In genomic region chr3:190718691-190719090, GRCh38 we compare ENCODE assay signal across 13 cellular contexts.
DNase-seq lines count a peak whose midpoint lies in the region; ATAC-seq and TF ChIP-seq lines count a peak whose summit lies in the region.
"Had no signal": no experiment of that assay in that cellular context is flagged by ENCODE, and none has a peak within 500 bp of the region (broad histone marks: within the 10 kb centered on the region; RNA-seq: fewer than 3 reads in every experiment).

No MANE protein-coding gene starts in this region.

- peaks cover 11% of the 10 kb centered on the region for H3K27me3 Mint-ChIP-seq in T-helper 2 cell treated with Interferon-gamma antibody and Interleukin-4, amounts not matched to agents 5 μg/mL and 100 μg/mL, for 36 hours (ENCODE audit: low read depth)
- peaks cover 2% of the 10 kb centered on the region for H3K27me3 Mint-ChIP-seq in activated CD8-positive, alpha-beta T cell treated with anti-CD3 and anti-CD28 coated beads for 36 hours

- H3K9me3 Mint-ChIP-seq in T-helper 2 cell treated with Interferon-gamma antibody and Interleukin-4, amounts not matched to agents 5 μg/mL and 100 μg/mL, for 36 hours, result no peaks in the 10 kb centered on the region
- no peaks in the 10 kb centered on the region for H3K9me3 Mint-ChIP-seq in activated CD8-positive, alpha-beta T cell treated with anti-CD3 and anti-CD28 coated beads for 36 hours
- H3K9me3 Mint-ChIP-seq: stimulated activated naive CD8-positive, alpha-beta T cell treated with anti-CD3 and anti-CD28 coated beads, Interleukin-15, Interleukin-2, amounts not matched to agents 100 ng/mL and 50 ng/mL, for 24 hours had no signal

- no peak overlapping the region for H2AFZ ChIP-seq in fibroblast of lung (ENCODE audit: low read length)

- H3K4me3 ChIP-seq in fibroblast of lung (replicated peaks in 1 of 4; ENCODE audit: control extremely low read depth in 1 of 4, insufficient read depth in 1 of 4, low read depth in 3 of 4, low read length in 4 of 4), result peak overlapping the region in 3 of 4 experiments; percentile 14 to 38 (median 33)

- CTCF ChIA-PET in activated CD8-positive, alpha-beta T cell treated with anti-CD3 and anti-CD28 coated beads for 36 hours (lab: Charles Lee), result interaction anchor here (0.8 kb wide), 1 partner anchor 20 kb away, joined by 3 read pairs; no protein-coding TSS in a partner anchor

- H3K4me3 Mint-ChIP-seq in T-helper 2 cell treated with Interferon-gamma antibody and Interleukin-4, amounts not matched to agents 5 μg/mL and 100 μg/mL, for 36 hours, result no peak overlapping the region
- no peak overlapping the region for H3K4me3 Mint-ChIP-seq in activated CD8-positive, alpha-beta T cell treated with anti-CD3 and anti-CD28 coated beads for 36 hours
- H3K4me3 Mint-ChIP-seq: stimulated activated naive CD8-positive, alpha-beta T cell treated with anti-CD3 and anti-CD28 coated beads, Interleukin-15, Interleukin-2, amounts not matched to agents 100 ng/mL and 50 ng/mL, for 24 hours had no signal

- H3K79me2 ChIP-seq in fibroblast of lung (ENCODE audit: control insufficient read depth, insufficient read depth, low read length), result no peaks in the 10 kb centered on the region

- POLR2A ChIA-PET in activated CD8-positive, alpha-beta T cell treated with anti-CD3 and anti-CD28 coated beads for 36 hours (lab: Charles Lee), result no interaction called here

- intact Hi-C loops in sciatic nerve (cut with DNase I), result no loop called here
- intact Hi-C loops in activated CD8-positive, alpha-beta T cell treated with anti-CD3 and anti-CD28 coated beads for 36 hours (cut with micrococcal nuclease), result no loop called here

- H3K9ac ChIP-seq in fibroblast of lung (ENCODE audit: insufficient read depth, low read length), result no peak overlapping the region

- H3K27ac Mint-ChIP-seq in T-helper 2 cell treated with Interferon-gamma antibody and Interleukin-4, amounts not matched to agents 5 μg/mL and 100 μg/mL, for 36 hours, result no peak overlapping the region
- H3K27ac Mint-ChIP-seq in activated CD8-positive, alpha-beta T cell treated with anti-CD3 and anti-CD28 coated beads for 36 hours, result no peak overlapping the region
- H3K27ac Mint-ChIP-seq: stimulated activated naive CD8-positive, alpha-beta T cell treated with anti-CD3 and anti-CD28 coated beads, Interleukin-15, Interleukin-2, amounts not matched to agents 100 ng/mL and 50 ng/mL, for 24 hours had no signal

- peaks cover 3% of the 10 kb centered on the region for H3K4me1 ChIP-seq in fibroblast of lung (ENCODE audit: control insufficient read depth, extremely low read depth, insufficient read depth, low read length)

- no peak for TF ChIP-seq CTCF in fibroblast of lung (conservative IDR thresholded peaks at IDR 0.05 in 1 of 2, IDR thresholded peaks at IDR 0.05 in 1 of 2; ENCODE audit: low read depth in 1 of 2, low read length in 2 of 2)
- no peak for TF ChIP-seq CTCF in activated CD8-positive, alpha-beta T cell treated with anti-CD3 and anti-CD28 coated beads for 36 hours (IDR thresholded peaks at IDR 0.05)

- H3K4me1 Mint-ChIP-seq in T-helper 2 cell treated with Interferon-gamma antibody and Interleukin-4, amounts not matched to agents 5 μg/mL and 100 μg/mL, for 36 hours (ENCODE audit: low read depth), result no peaks in the 10 kb centered on the region
- H3K4me1 Mint-ChIP-seq in activated CD8-positive, alpha-beta T cell treated with anti-CD3 and anti-CD28 coated beads for 36 hours (ENCODE audit: low read depth), result no peaks in the 10 kb centered on the region

- H3K36me3 Mint-ChIP-seq in T-helper 2 cell treated with Interferon-gamma antibody and Interleukin-4, amounts not matched to agents 5 μg/mL and 100 μg/mL, for 36 hours (ENCODE audit: low read depth), result no peaks in the 10 kb centered on the region
- no peaks in the 10 kb centered on the region for H3K36me3 Mint-ChIP-seq in activated CD8-positive, alpha-beta T cell treated with anti-CD3 and anti-CD28 coated beads for 36 hours (ENCODE audit: low read depth)

- no peaks in the 10 kb centered on the region for H3K36me3 ChIP-seq in fibroblast of lung (ENCODE audit: control insufficient read depth, insufficient read depth, low read length)

- H3K9me3 ChIP-seq in fibroblast of lung (ENCODE audit: control insufficient read depth, insufficient read depth, low read depth, low read length), result no peaks in the 10 kb centered on the region

- no peaks in the 10 kb centered on the region for H4K20me1 ChIP-seq in fibroblast of lung (ENCODE audit: control insufficient read depth, extremely low read depth, insufficient read depth, low read length)

- DNase-seq in EL (peak; percentile 75), RPMI7951 (ENCODE audit: low read depth) (peak; percentile 63), fibroblast of lung (ENCODE audit: low read depth in 2 of 2) (peak; percentile 87 to 89), sciatic nerve (ENCODE audit: low spot score) (no peak), T-helper 1 cell (no peak)
- no peak for DNase-seq in T-helper 2 cell treated with Interferon-gamma antibody and Interleukin-4, amounts not matched to agents 5 μg/mL and 100 μg/mL, for 36 hours (ENCODE audit: low spot score)
- no peak for DNase-seq in activated CD8-positive, alpha-beta T cell treated with anti-CD3 and anti-CD28 coated beads for 36 hours
- DNase-seq: activated CD8-positive, alpha-beta memory T cell treated with anti-CD3 and anti-CD28 coated beads, Interleukin-2, amount 50 U/mL, for 48 hours; amygdala; foreskin melanocyte; stimulated activated CD4-positive, alpha-beta T cell treated with anti-CD3 and anti-CD28 coated beads, Interleukin-4, amount 100 ng/mL, for 24 hours had no signal

- no peak overlapping the region for H3K27ac ChIP-seq in fibroblast of lung (ENCODE audit: insufficient read depth, low read length)

- no peaks in the 10 kb centered on the region for H3K27me3 ChIP-seq in fibroblast of lung (ENCODE audit: control insufficient read depth, insufficient read depth, low read length)

- H3K4me2 ChIP-seq in fibroblast of lung (ENCODE audit: extremely low read depth, insufficient read depth, low read length), result peak overlapping the region; percentile 25

- ATAC-seq in sciatic nerve (peak; percentile 53), HG03439 (IDR thresholded peaks at IDR 0.05; ENCODE audit: unreplicated experiment) (no peak)
- no peak for ATAC-seq in activated CD8-positive, alpha-beta T cell treated with anti-CD3 and anti-CD28 coated beads for 36 hours

Comparison
In these comparisons a context has a peak if more than half of its experiments do, and no peak if none do; other contexts are left out.
1. DNase-seq: peak in EL (single experiment), RPMI7951 (single experiment) and fibroblast of lung (2 of 2); none in sciatic nerve (single experiment), T-helper 1 cell (0 of 5), T-helper 2 cell treated with Interferon-gamma antibody and Interleukin-4, amounts not matched to agents 5 μg/mL and 100 μg/mL, for 36 hours (single experiment) and activated CD8-positive, alpha-beta T cell treated with anti-CD3 and anti-CD28 coated beads for 36 hours (single experiment).